In genomic region chr12:115185529-115185928, GRCh38 we compare ENCODE assay signal across 25 cellular contexts.
DNase-seq lines count a peak whose midpoint lies in the region; FAIRE-seq and TF ChIP-seq lines count a peak whose summit lies in the region.
"Had no signal": no experiment of that assay in that cellular context is flagged by ENCODE, and none has a peak within 500 bp of the region (broad histone marks: within the 10 kb centered on the region; RNA-seq: fewer than 3 reads in every experiment).

No MANE protein-coding gene starts in this region.

- peaks cover 0 to 9% (median 1%) of the 10 kb centered on the region in 3 experiments; a peak in 2 of 7 replicates for H3K36me3 Mint-ChIP-seq in H9 (ENCODE audit: insufficient read depth in 1 of 3, low read depth in 3 of 3)
- H3K36me3 Mint-ChIP-seq: activated naive CD8-positive, alpha-beta T cell treated with anti-CD3 and anti-CD28 coated beads, Interleukin-2, amount 10 ng/mL, durations not matched to agents 7 days and 5 days; memory B cell; stimulated activated effector memory CD8-positive, alpha-beta T cell treated with anti-CD3 and anti-CD28 coated beads, Interleukin-12 subunit alpha, Interleukin-12 subunit beta, amount 100 ng/mL, for 72 hours had no signal

- H3K27me3 Mint-ChIP-seq in H9 (ENCODE audit: low read depth): 0 out of 2 replicates have a peak, but pooled peaks cover under 1% of the 10 kb centered on the region
- H3K27me3 Mint-ChIP-seq: activated CD8-positive, alpha-beta T cell treated with anti-CD3 and anti-CD28 coated beads for 36 hours; activated naive CD8-positive, alpha-beta T cell treated with anti-CD3 and anti-CD28 coated beads, Interleukin-2, amount 10 ng/mL, durations not matched to agents 7 days and 5 days had no signal

- peaks cover 12 to 13% of the 10 kb centered on the region in 2 experiments for H3K9me3 Mint-ChIP-seq in H9

- H3K9ac ChIP-seq in H9 (ENCODE audit: extremely low read depth, insufficient read length, low read length): no peak overlapping the region

- no peak overlapping the region for H2BK5ac ChIP-seq in H9 (ENCODE audit: insufficient read length, low read length)

- peak; percentile 68 for DNase-seq in Ammon's horn (ENCODE audit: low spot score)
- no peak for DNase-seq in H9
- DNase-seq in bronchial epithelial cell (ENCODE audit: low read depth): no peak
- DNase-seq in islet precursor cell: peak; percentile 94
- no peak for DNase-seq in stimulated activated CD4-positive, alpha-beta T cell treated with anti-CD3 and anti-CD28 coated beads, Interleukin-4, amount 100 ng/mL, for 1 hour
- DNase-seq in medulla oblongata (ENCODE audit: extremely low spot score): no peak
- no peak for DNase-seq in activated CD4-positive, CD25-positive, alpha-beta regulatory T cell (lab: John Stamatoyannopoulos, UW)
- no peak for DNase-seq in stimulated activated CD4-positive, alpha-beta T cell treated with anti-CD3 and anti-CD28 coated beads, Interleukin-1b, Interleukin-23, amount 100 ng/mL, for 48 hours
- DNase-seq: activated CD8-positive, alpha-beta T cell treated with anti-CD3 and anti-CD28 coated beads for 36 hours; activated effector memory CD4-positive, alpha-beta T cell treated with Interleukin-2 at 50 U/mL for 16 hours; activated naive CD8-positive, alpha-beta T cell treated with anti-CD3 and anti-CD28 coated beads, Interleukin-2, amount 10 ng/mL, durations not matched to agents 7 days and 5 days; activated T-cell treated with anti-CD3 and anti-CD28 coated beads for 4 hours; effector CD4-positive, alpha-beta T cell; NCI-H1436; NCI-H2107; NCI-H526; nucleus accumbens; T-helper 1 cell had no signal

- H3K4me1 ChIP-seq in H9 (ENCODE audit: insufficient read depth, low read length): no peaks in the 10 kb centered on the region
- H3K4me1 ChIP-seq: gastroesophageal sphincter, vagina had no signal

- H4K8ac ChIP-seq in H9 (replicated peaks; ENCODE audit: insufficient read length, low read depth, low read length): no peak overlapping the region

- H3K18ac ChIP-seq in H9 (ENCODE audit: insufficient read length, low read depth, low read length): no peak overlapping the region

- no peak overlapping the region for H3K14ac ChIP-seq in H9 (ENCODE audit: insufficient read depth, low read length)

- no peaks in the 10 kb centered on the region for H3K79me2 ChIP-seq in H9 (ENCODE audit: insufficient read depth, low read length)

- no peak overlapping the region for H2AFZ ChIP-seq in H9 (ENCODE audit: low read length)

- peaks cover 3 to 4% of the 10 kb centered on the region in 2 experiments; a peak in 3 of 4 replicates for H3K4me1 Mint-ChIP-seq in H9
- H3K4me1 Mint-ChIP-seq: activated naive CD8-positive, alpha-beta T cell treated with anti-CD3 and anti-CD28 coated beads, Interleukin-2, amount 10 ng/mL, durations not matched to agents 7 days and 5 days; memory B cell; stimulated activated effector memory CD8-positive, alpha-beta T cell treated with anti-CD3 and anti-CD28 coated beads, Interleukin-12 subunit alpha, Interleukin-12 subunit beta, amount 100 ng/mL, for 72 hours had no signal

- WGBS in H9 (ENCODE audit: extremely low coverage, insufficient read length, low lambda C conversion rate): no CpG with 5 or more reads among the region's 4 CpGs

- no peak overlapping the region for H2BK12ac ChIP-seq in H9 (ENCODE audit: insufficient read length, low read depth, low read length)

- H3K23me2 ChIP-seq in H9 (ENCODE audit: insufficient read length, low read depth, low read length, poor library complexity, severe bottlenecking): no peaks in the 10 kb centered on the region

- H3K9me3 ChIP-seq in H9 (ENCODE audit: control insufficient read depth, low read depth, low read length): peaks cover 8% of the 10 kb centered on the region
- H3K9me3 ChIP-seq: vagina had no signal

- no peaks in the 10 kb centered on the region for H3K27me3 ChIP-seq in H9 (ENCODE audit: insufficient read depth, low read length)
- no peaks in the 10 kb centered on the region for H3K27me3 ChIP-seq in bronchial epithelial cell (ENCODE audit: control insufficient read depth, insufficient read depth, low read length)
- H3K27me3 ChIP-seq: gastroesophageal sphincter, vagina had no signal

- H2BK15ac ChIP-seq in H9 (ENCODE audit: low read depth, low read length): no peak overlapping the region

- FAIRE-seq in bronchial epithelial cell (lab: Jason Lieb, UNC): peak; percentile 60
- FAIRE-seq: GM19239 had no signal

- no peak overlapping the region for H2BK120ac ChIP-seq in H9 (ENCODE audit: low read depth, low read length, poor library complexity, severe bottlenecking)

- H2AK5ac ChIP-seq in H9 (ENCODE audit: insufficient read length, low read length): no peak overlapping the region

- no peak overlapping the region for H3K4me3 Mint-ChIP-seq in H9
- H3K4me3 Mint-ChIP-seq: activated CD8-positive, alpha-beta T cell treated with anti-CD3 and anti-CD28 coated beads for 36 hours; activated naive CD8-positive, alpha-beta T cell treated with anti-CD3 and anti-CD28 coated beads, Interleukin-2, amount 10 ng/mL, durations not matched to agents 7 days and 5 days; memory B cell; stimulated activated effector memory CD8-positive, alpha-beta T cell treated with anti-CD3 and anti-CD28 coated beads, Interleukin-12 subunit alpha, Interleukin-12 subunit beta, amount 100 ng/mL, for 72 hours had no signal

- H3K56ac ChIP-seq in H9 (ENCODE audit: insufficient read length, low read depth, low read length): no peak overlapping the region

- H4K20me1 ChIP-seq in H9 (ENCODE audit: control insufficient read depth, insufficient read depth, insufficient read length): no peaks in the 10 kb centered on the region

- H3K27ac ChIP-seq in H9 (ENCODE audit: insufficient read length, low read depth, low read length): no peak overlapping the region
- H3K27ac ChIP-seq: C4-2B, gastroesophageal sphincter, vagina had no signal

- no peaks in the 10 kb centered on the region for H3K79me1 ChIP-seq in H9 (ENCODE audit: insufficient read depth, low read depth, low read length, poor library complexity, severe bottlenecking)

- H2BK20ac ChIP-seq in H9 (ENCODE audit: low read depth, low read length, poor library complexity, severe bottlenecking): no peak overlapping the region

- no peaks in the 10 kb centered on the region for H3K36me3 ChIP-seq in bronchial epithelial cell (ENCODE audit: control insufficient read depth, insufficient read depth, low read length)
- H3K36me3 ChIP-seq: gastroesophageal sphincter, vagina had no signal

- H3K4me2 ChIP-seq in H9 (ENCODE audit: insufficient read depth, insufficient read length, low read length): no peak overlapping the region
- H3K4me2 ChIP-seq: smooth muscle cell had no signal

- no peak overlapping the region for H3K27ac Mint-ChIP-seq in H9
- H3K27ac Mint-ChIP-seq: activated CD8-positive, alpha-beta T cell treated with anti-CD3 and anti-CD28 coated beads for 36 hours; activated naive CD8-positive, alpha-beta T cell treated with anti-CD3 and anti-CD28 coated beads, Interleukin-2, amount 10 ng/mL, durations not matched to agents 7 days and 5 days; memory B cell; stimulated activated effector memory CD8-positive, alpha-beta T cell treated with anti-CD3 and anti-CD28 coated beads, Interleukin-12 subunit alpha, Interleukin-12 subunit beta, amount 100 ng/mL, for 72 hours had no signal

- H3T11ph ChIP-seq in H9 (ENCODE audit: low read length): no peak overlapping the region

- no peak for TF ChIP-seq CTCF in H9 (conservative IDR thresholded peaks at IDR 0.05)
- TF ChIP-seq CTCF in bronchial epithelial cell (IDR thresholded peaks at IDR 0.05; ENCODE audit: insufficient read depth, low read length, severe bottlenecking): no peak

- no peak overlapping the region for H3K23ac ChIP-seq in H9 (ENCODE audit: insufficient read length, low read depth, low read length)

- peak overlapping the region; percentile 46 for H4K5ac ChIP-seq in H9 (ENCODE audit: insufficient read length, low read depth, low read length)

- no peak overlapping the region for H3K4me3 ChIP-seq in bronchial epithelial cell (ENCODE audit: low read depth, low read length)
- H3K4me3 ChIP-seq: gastroesophageal sphincter, smooth muscle cell, vagina had no signal

- H3K4ac ChIP-seq in H9 (ENCODE audit: low read depth, low read length): no peak overlapping the region; the same call in 1 of the 2 replicates

- no peak overlapping the region for H4K91ac ChIP-seq in H9 (ENCODE audit: insufficient read length, low read depth, low read length)

Comparison
In these comparisons a context has a peak if more than half of its experiments do, and no peak if none do; other contexts are left out.
1. DNase-seq: peak in Ammon's horn (single experiment) and islet precursor cell (single experiment); none in H9 (single experiment), bronchial epithelial cell (single experiment), stimulated activated CD4-positive, alpha-beta T cell treated with anti-CD3 and anti-CD28 coated beads, Interleukin-4, amount 100 ng/mL, for 1 hour (single experiment), medulla oblongata (single experiment), activated CD4-positive, CD25-positive, alpha-beta regulatory T cell (0 of 4) and stimulated activated CD4-positive, alpha-beta T cell treated with anti-CD3 and anti-CD28 coated beads, Interleukin-1b, Interleukin-23, amount 100 ng/mL, for 48 hours (single experiment).